8 cellular contexts compared by ENCODE assay signal in the genomic region with DNA sequence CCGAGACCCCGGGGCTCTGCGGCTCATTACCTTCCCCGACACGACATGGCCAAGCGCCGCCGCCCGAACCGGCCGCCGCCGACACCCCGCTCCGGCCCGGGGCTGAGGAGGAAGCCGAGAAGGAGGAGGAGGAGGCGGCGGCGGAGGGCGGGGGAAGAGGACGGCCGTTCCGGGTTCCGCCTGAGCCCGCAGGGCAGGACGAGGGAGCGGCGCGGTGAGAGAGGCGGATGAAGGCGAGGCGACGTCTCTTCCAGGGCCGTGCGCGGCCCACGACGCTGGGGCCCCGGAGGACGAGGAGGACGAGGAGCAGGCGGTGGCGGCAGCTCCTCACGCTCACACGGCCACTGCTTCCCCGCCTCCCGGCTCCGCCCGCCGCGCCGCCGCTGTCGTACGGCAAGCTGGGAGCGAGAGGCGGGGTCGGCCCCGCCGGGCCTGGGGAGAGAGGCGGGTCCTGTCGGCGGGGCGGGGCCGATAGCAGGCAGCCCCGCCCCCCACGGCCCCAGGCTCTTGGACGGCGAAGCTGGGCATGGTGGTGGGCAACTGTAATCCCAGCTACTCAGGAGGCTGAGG. TPM values are rescaled to one million over a fixed set of nuclear protein-coding genes. Genes with fewer than 3 reads are reported as not detected.
DNase-seq lines count a peak whose midpoint lies in the region; ATAC-seq lines count a peak whose summit lies in the region.
"Not testable (repeated sequence)": the region's sequence is repeated elsewhere in the genome, so short reads cannot be mapped to it uniquely, and the experiment has no call there.

No MANE protein-coding gene starts in this region.

- H3K27me3 Mint-ChIP-seq in effector memory CD8-positive, alpha-beta T cell = not testable (repeated sequence)

- H3K27me3 ChIP-seq in mesenchymal stem cell (ENCODE audit: control insufficient read depth in 1 of 2, insufficient read depth in 1 of 2, low read length in 2 of 2) = not testable (repeated sequence)

- not testable (repeated sequence) for H4K91ac ChIP-seq in mesenchymal stem cell (ENCODE audit: low read length)

- H3K4ac ChIP-seq in mesenchymal stem cell (ENCODE audit: low read depth in 1 of 2, low read length in 2 of 2) = peak overlapping the region in 1 of 2 experiments; percentile 35

- H3K36me3 Mint-ChIP-seq in effector memory CD8-positive, alpha-beta T cell (ENCODE audit: insufficient read depth) = peaks cover 15% of the 10 kb centered on the region

- not testable (repeated sequence) for H3K9me3 ChIP-seq in mesenchymal stem cell (ENCODE audit: control insufficient read depth, low read length)

- H3K4me1 ChIP-seq in mesenchymal stem cell (ENCODE audit: control insufficient read depth, insufficient read depth, low read depth, low read length) = not testable (repeated sequence)

- peak; percentile 45 for DNase-seq in CMK (ENCODE audit: low read depth)
- DNase-seq in HT1080 (ENCODE audit: low read depth) = peak; percentile 86
- peak; percentile 56 for DNase-seq in NOMO-1 treated with dmso at 0.1 percent for 144 hours (lab: John Stamatoyannopoulos, UW; ENCODE audit: unreplicated experiment)
- peak; percentile 31 for DNase-seq in activated CD8-positive, alpha-beta memory T cell treated with anti-CD3 and anti-CD28 coated beads, Interleukin-2, amount 50 U/mL, for 1 hour (ENCODE audit: extremely low read depth)
- peak; percentile 77 to 88 (median 77) for DNase-seq in effector memory CD8-positive, alpha-beta T cell
- peak; percentile 83 for DNase-seq in mesenchymal stem cell
- peak; percentile 66 for DNase-seq in stimulated activated CD8-positive, alpha-beta memory T cell treated with anti-CD3 and anti-CD28 coated beads, Interleukin-12 subunit alpha, Interleukin-12 subunit beta, amount 100 ng/mL, for 24 hours (ENCODE audit: extremely low read depth)

- peak; percentile 81 for ATAC-seq in GM21381 (IDR thresholded peaks at IDR 0.05; ENCODE audit: unreplicated experiment)
- peak; percentile 71 for ATAC-seq in effector memory CD8-positive, alpha-beta T cell (replicated peaks)

- peak overlapping the region in 1 of 2 experiments; percentile 98 for H3K14ac ChIP-seq in mesenchymal stem cell (ENCODE audit: low read length in 2 of 2)

- H2BK5ac ChIP-seq in mesenchymal stem cell (ENCODE audit: low read depth, low read length, poor library complexity, severe bottlenecking) = peak overlapping the region; percentile 60

- WGBS in mesenchymal stem cell = under 1% methylated on average over 47 of the region's 70 CpGs

- H2BK12ac ChIP-seq in mesenchymal stem cell (ENCODE audit: low read length in 2 of 2) = peak overlapping the region in 1 of 2 experiments; percentile 21

- H3K27ac Mint-ChIP-seq in effector memory CD8-positive, alpha-beta T cell = peak overlapping the region; percentile 69 to 86

- H2AK5ac ChIP-seq in mesenchymal stem cell (ENCODE audit: low read length, severe bottlenecking) = not testable (repeated sequence)

- not testable (repeated sequence) for H2BK120ac ChIP-seq in mesenchymal stem cell (ENCODE audit: low read depth, low read length)

- peak overlapping the region; percentile 82 for H3K9ac ChIP-seq in mesenchymal stem cell (ENCODE audit: low read length)

- peak overlapping the region; percentile 52 to 98 for H3K18ac ChIP-seq in mesenchymal stem cell (ENCODE audit: low read depth in 1 of 2, low read length in 2 of 2)

- not testable (repeated sequence) for H2BK15ac ChIP-seq in mesenchymal stem cell (ENCODE audit: low read depth, poor library complexity, severe bottlenecking)

- H3K36me3 ChIP-seq in mesenchymal stem cell (ENCODE audit: control insufficient read depth in 1 of 2, insufficient read depth in 2 of 2, low read depth in 1 of 2, low read length in 2 of 2) = not testable (repeated sequence)

- H3K4me3 ChIP-seq in mesenchymal stem cell (ENCODE audit: insufficient read depth in 1 of 2, low read depth in 1 of 2, low read length in 2 of 2) = peak overlapping the region; percentile 79 to 81

- peak overlapping the region; percentile 95 for H2AFZ ChIP-seq in mesenchymal stem cell (ENCODE audit: low read depth, low read length)

- H3K9me3 Mint-ChIP-seq in effector memory CD8-positive, alpha-beta T cell = not testable (repeated sequence)

- peak overlapping the region; percentile 66 for H4K8ac ChIP-seq in mesenchymal stem cell (ENCODE audit: low read length)

- peaks cover 13% of the 10 kb centered on the region in 2 donors for H3K4me1 Mint-ChIP-seq in effector memory CD8-positive, alpha-beta T cell (ENCODE audit: low read depth in 2 of 2)

- peak overlapping the region; percentile 59 for H3K4me2 ChIP-seq in mesenchymal stem cell (ENCODE audit: low read length, poor library complexity, severe bottlenecking)

- peak overlapping the region; percentile 53 for H3K27ac ChIP-seq in mesenchymal stem cell (ENCODE audit: low read length, poor library complexity, severe bottlenecking)

- not testable (repeated sequence) for H3K79me1 ChIP-seq in mesenchymal stem cell (replicated peaks; ENCODE audit: low read length, poor library complexity, severe bottlenecking)

- H3K4me3 Mint-ChIP-seq in effector memory CD8-positive, alpha-beta T cell = peak overlapping the region; percentile 85 to 90

- peak overlapping the region in 1 of 2 experiments; percentile 46 for H3K23ac ChIP-seq in mesenchymal stem cell (ENCODE audit: low read length in 2 of 2)

RNA-seq across cellular contexts. Expression of a gene that starts 20.0 kb away (rescaled TPM):
- 70.0 and 77.7 TPM in 2 replicates for total RNA-seq in HT1080 (2014; rRNA removed; shearing (Covaris generic))
- polyA plus RNA-seq in HT1080 (2015; cell fraction: cytosol; rRNA removed) = 49.8 and 54.3 TPM in 2 replicates
- polyA plus RNA-seq in HT1080 (2015; cell fraction: nucleus; rRNA removed) = 107 and 109 TPM in 2 replicates
- polyA plus RNA-seq in mesenchymal stem cell (2013, experiment 1 of 2) = 41.7 TPM
- 43.6 TPM for polyA plus RNA-seq in mesenchymal stem cell (2013, experiment 2 of 2)

RNA-seq across cellular contexts. Expression of a gene that starts 35.2 kb away (rescaled TPM):
- total RNA-seq in HT1080 (2014; rRNA removed; shearing (Covaris generic)) = 33.4 and 37.2 TPM in 2 replicates
- polyA plus RNA-seq in HT1080 (2015; cell fraction: cytosol; rRNA removed) = 23.5 and 26.7 TPM in 2 replicates
- polyA plus RNA-seq in HT1080 (2015; cell fraction: nucleus; rRNA removed) = 28.4 and 32.3 TPM in 2 replicates
- 23.4 TPM for polyA plus RNA-seq in mesenchymal stem cell (2013, experiment 1 of 2)
- polyA plus RNA-seq in mesenchymal stem cell (2013, experiment 2 of 2) = 21.8 TPM

RNA-seq across cellular contexts. Expression of a gene that starts 39.5 kb away (rescaled TPM):
- not detected in 2 replicates for total RNA-seq in HT1080 (2014; rRNA removed; shearing (Covaris generic))
- polyA plus RNA-seq in HT1080 (2015; cell fraction: cytosol; rRNA removed) = not detected in 2 replicates
- polyA plus RNA-seq in HT1080 (2015; cell fraction: nucleus; rRNA removed) = not detected in 2 replicates
- 1.7 TPM for polyA plus RNA-seq in mesenchymal stem cell (2013, experiment 1 of 2)
- 3.1 TPM for polyA plus RNA-seq in mesenchymal stem cell (2013, experiment 2 of 2)

RNA-seq across cellular contexts. Expression of a gene that starts 47.2 kb away (rescaled TPM):
- total RNA-seq in HT1080 (2014; rRNA removed; shearing (Covaris generic)) = 0.26 and 0.43 TPM in 2 replicates
- polyA plus RNA-seq in HT1080 (2015; cell fraction: cytosol; rRNA removed) = 0.44 and 0.70 TPM in 2 replicates
- 0.10 and 0.18 TPM in 2 replicates for polyA plus RNA-seq in HT1080 (2015; cell fraction: nucleus; rRNA removed)
- polyA plus RNA-seq in mesenchymal stem cell (2013, experiment 1 of 2) = 1.3 TPM
- polyA plus RNA-seq in mesenchymal stem cell (2013, experiment 2 of 2) = 1.3 TPM

Comparison
In these comparisons a context has a peak if more than half of its experiments do, and no peak if none do; other contexts are left out.
1. Peak in every context shown above with its lines: DNase-seq, ATAC-seq, H3K4me3 ChIP-seq and H3K27ac ChIP-seq.
2. DNase-seq: peak in every context shown above with its lines; median percentile 86 in HT1080; 83 in mesenchymal stem cell; 77 in effector memory CD8-positive, alpha-beta T cell; 66 in stimulated activated CD8-positive, alpha-beta memory T cell treated with anti-CD3 and anti-CD28 coated beads, Interleukin-12 subunit alpha, Interleukin-12 subunit beta, amount 100 ng/mL, for 24 hours; 56 in NOMO-1 treated with dmso at 0.1 percent for 144 hours; 45 in CMK; 31 in activated CD8-positive, alpha-beta memory T cell treated with anti-CD3 and anti-CD28 coated beads, Interleukin-2, amount 50 U/mL, for 1 hour.